ENCODE assay signal across 10 cellular contexts in genomic region chr2:157479081-157480027, GRCh38. TPM values are rescaled to one million over a fixed set of nuclear protein-coding genes. Genes with fewer than 3 reads are reported as not detected.
DNase-seq lines count a peak whose midpoint lies in the region; ATAC-seq and FAIRE-seq lines count a peak whose summit lies in the region.
"Had no signal": no experiment of that assay in that cellular context is flagged by ENCODE, and none has a peak within 500 bp of the region (broad histone marks: within the 10 kb centered on the region; RNA-seq: fewer than 3 reads in every experiment).

No MANE protein-coding gene starts in this region.

- FAIRE-seq in frontal cortex (lab: Jason Lieb, UNC), result no peak

- no peaks in the 10 kb centered on the region for H3K27me3 ChIP-seq in right cardiac atrium (ENCODE audit: control insufficient read depth, insufficient read depth)
- H3K27me3 ChIP-seq: body of pancreas had no signal

- DNase-seq in right cardiac atrium (no peak), OCI-M1 (lab: John Stamatoyannopoulos, UW) (no peak), frontal cortex (ENCODE audit: low spot score in 2 of 2) (no peak), AML-193 (lab: John Stamatoyannopoulos, UW) (no peak)
- DNase-seq: body of pancreas had no signal

- peaks cover 10% of the 10 kb centered on the region for H3K4me1 ChIP-seq in right cardiac atrium (ENCODE audit: control insufficient read depth, insufficient read depth, low read length)

- H3K4me3 ChIP-seq in right cardiac atrium (ENCODE audit: low read length), result no peak overlapping the region
- H3K4me3 ChIP-seq: body of pancreas had no signal

- peak overlapping the region; percentile 87 for H3K27ac ChIP-seq in right cardiac atrium (ENCODE audit: low read length)
- H3K27ac ChIP-seq: epithelial cell of prostate had no signal

- intact Hi-C loops in right cardiac atrium (cut with DNase I), result loop anchor here in 1 of 4 donors (10.0 kb wide), 1 partner anchor 145 kb away; no protein-coding TSS in a partner anchor

- H3K9me3 ChIP-seq in right cardiac atrium (ENCODE audit: control insufficient read depth, low read length), result no peaks in the 10 kb centered on the region
- H3K9me3 ChIP-seq: body of pancreas had no signal

- 78% methylated on average over 7 of the region's 7 CpGs for WGBS in right cardiac atrium

- ATAC-seq in GM18907 (IDR thresholded peaks at IDR 0.05; ENCODE audit: unreplicated experiment) (peak; percentile 39), GM21423 (IDR thresholded peaks at IDR 0.05; ENCODE audit: unreplicated experiment) (peak; percentile 30), HG03575 (IDR thresholded peaks at IDR 0.05; ENCODE audit: extremely low read depth, insufficient number of reproducible peaks, low FRiP score, unreplicated experiment) (peak; percentile 30), right cardiac atrium (peak; percentile 38 to 61)
- ATAC-seq: activated CD4-positive, CD25-positive, alpha-beta regulatory T cell treated with anti-CD3 and anti-CD28 coated beads, Interleukin-2, amount 50 U/mL, for 24 hours had no signal

RNA-seq across cellular contexts. Expression of gene CYTIP, which starts 35.5 kb away (rescaled TPM):
- total RNA-seq in right cardiac atrium (1 to 10 TPM; 2.3 to 4.2 (median 3.2) TPM), frontal cortex (2.9 TPM)
- polyA plus RNA-seq in right cardiac atrium, result 1.3 TPM
